ENCODE assay signal across 14 cellular contexts in the genomic region with DNA sequence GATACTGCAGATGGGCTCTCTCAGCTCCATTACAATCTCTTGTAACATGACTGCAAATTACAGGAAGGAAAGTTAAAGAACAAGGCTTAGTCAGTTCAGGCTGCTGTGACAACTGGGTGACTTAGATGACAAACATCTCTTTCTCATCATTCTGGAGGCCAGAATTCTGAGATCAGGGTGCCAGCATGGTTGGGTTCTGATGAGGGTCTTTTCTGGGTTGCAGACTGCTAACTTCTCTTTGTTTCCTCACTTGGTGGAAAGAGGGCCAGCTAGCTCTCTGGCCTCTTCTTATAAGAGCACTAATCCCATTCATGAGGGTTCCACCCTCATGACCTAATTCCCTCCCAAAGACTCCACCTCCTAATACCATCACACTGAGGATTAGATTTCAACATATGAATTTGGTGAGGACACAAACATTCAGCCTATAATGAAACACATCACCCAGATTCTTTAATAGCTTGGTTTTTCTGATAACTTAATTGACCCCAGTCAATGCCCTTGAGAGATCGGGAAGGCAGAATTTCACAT.
DNase-seq lines count a peak whose midpoint lies in the region; ATAC-seq lines count a peak whose summit lies in the region.
"Had no signal": no experiment of that assay in that cellular context is flagged by ENCODE, and none has a peak within 500 bp of the region (broad histone marks: within the 10 kb centered on the region; RNA-seq: fewer than 3 reads in every experiment).

No MANE protein-coding gene starts in this region.

- H4K8ac ChIP-seq in trophoblast cell (ENCODE audit: low read depth, low read length), result no peak overlapping the region

- no peak overlapping the region for H4K12ac ChIP-seq in trophoblast cell (ENCODE audit: low read depth, low read length)

- H3K27ac ChIP-seq in epithelial cell of prostate (peak overlapping the region; percentile 27), trophoblast cell (ENCODE audit: low read depth, low read length) (no peak overlapping the region)
- H3K27ac ChIP-seq: SK-N-MC had no signal

- no peak overlapping the region for H4K91ac ChIP-seq in trophoblast cell (ENCODE audit: low read depth, low read length)

- no peak overlapping the region for H3K4me3 ChIP-seq in trophoblast cell (ENCODE audit: low read depth, low read length)
- H3K4me3 ChIP-seq: SK-N-MC had no signal

- no peak overlapping the region for H2BK12ac ChIP-seq in trophoblast cell (ENCODE audit: low read length)

- no peaks in the 10 kb centered on the region for H3K4me1 ChIP-seq in trophoblast cell (ENCODE audit: control insufficient read depth in 1 of 2, insufficient read depth in 2 of 2, low read length in 2 of 2)

- no peaks in the 10 kb centered on the region for H3K36me3 ChIP-seq in trophoblast cell (ENCODE audit: control insufficient read depth in 1 of 2, insufficient read depth in 2 of 2, low read length in 2 of 2)

- H2AFZ ChIP-seq in trophoblast cell (ENCODE audit: insufficient read depth, low read length, poor library complexity), result no peak overlapping the region

- no peaks in the 10 kb centered on the region for H3K79me2 ChIP-seq in trophoblast cell (ENCODE audit: control insufficient read depth, insufficient read depth, low read length, poor library complexity)

- H3K23ac ChIP-seq in trophoblast cell (ENCODE audit: low read length), result no peak overlapping the region

- no peak overlapping the region for H2BK120ac ChIP-seq in trophoblast cell (ENCODE audit: insufficient read depth, low read length, poor library complexity)

- H3K4me2 ChIP-seq in trophoblast cell (ENCODE audit: low read length), result no peak overlapping the region

- no peak overlapping the region for H2AK5ac ChIP-seq in trophoblast cell (ENCODE audit: low read length)

- H3K9me3 ChIP-seq in trophoblast cell (ENCODE audit: insufficient read depth, low read depth, low read length), result no peaks in the 10 kb centered on the region

- no peak overlapping the region for H3K14ac ChIP-seq in trophoblast cell (ENCODE audit: low read length)

- no peaks in the 10 kb centered on the region for H3K27me3 ChIP-seq in trophoblast cell (ENCODE audit: insufficient read depth, low read length)

- H3K4ac ChIP-seq in trophoblast cell (ENCODE audit: low read depth, low read length), result no peak overlapping the region

- H3K79me1 ChIP-seq in trophoblast cell (ENCODE audit: low read length), result no peaks in the 10 kb centered on the region

- H3K9ac ChIP-seq in trophoblast cell (ENCODE audit: low read length), result no peak overlapping the region

- no CpG with 5 or more reads among the region's 1 CpG for WGBS in trophoblast cell (ENCODE audit: extremely low coverage, insufficient coverage, insufficient read length)

- DNase-seq in ELR (ENCODE audit: low read depth) (peak; percentile 49), M059J (ENCODE audit: low read depth) (peak; percentile 10), epithelial cell of prostate (ENCODE audit: low read depth, low spot score) (no peak), trophoblast cell (peak; percentile 98 to 99), amniotic stem cell (lab: John Stamatoyannopoulos, UW) (no peak), NCI-H1048 (lab: John Stamatoyannopoulos, UW) (no peak)
- DNase-seq: CD8-positive, alpha-beta T cell; DMS53; H9; NCI-H1694 treated with DMSO at 0.1 percent for 48 hours; OCI-M1; SHP77 had no signal

- no peak overlapping the region for H3K18ac ChIP-seq in trophoblast cell (ENCODE audit: low read length)

- ATAC-seq in GM18520 (IDR thresholded peaks at IDR 0.05; ENCODE audit: unreplicated experiment), result no peak
- ATAC-seq: CD8-positive, alpha-beta T cell had no signal

- H2BK5ac ChIP-seq in trophoblast cell (ENCODE audit: low read depth, low read length, poor library complexity), result no peak overlapping the region

Comparison
In these comparisons a context has a peak if more than half of its experiments do, and no peak if none do; other contexts are left out.
1. DNase-seq: peak in ELR (single experiment), M059J (single experiment) and trophoblast cell (2 of 2); none in epithelial cell of prostate (single experiment), amniotic stem cell (single experiment) and NCI-H1048 (single experiment).